15 cellular contexts compared by ENCODE assay signal in the genomic region with DNA sequence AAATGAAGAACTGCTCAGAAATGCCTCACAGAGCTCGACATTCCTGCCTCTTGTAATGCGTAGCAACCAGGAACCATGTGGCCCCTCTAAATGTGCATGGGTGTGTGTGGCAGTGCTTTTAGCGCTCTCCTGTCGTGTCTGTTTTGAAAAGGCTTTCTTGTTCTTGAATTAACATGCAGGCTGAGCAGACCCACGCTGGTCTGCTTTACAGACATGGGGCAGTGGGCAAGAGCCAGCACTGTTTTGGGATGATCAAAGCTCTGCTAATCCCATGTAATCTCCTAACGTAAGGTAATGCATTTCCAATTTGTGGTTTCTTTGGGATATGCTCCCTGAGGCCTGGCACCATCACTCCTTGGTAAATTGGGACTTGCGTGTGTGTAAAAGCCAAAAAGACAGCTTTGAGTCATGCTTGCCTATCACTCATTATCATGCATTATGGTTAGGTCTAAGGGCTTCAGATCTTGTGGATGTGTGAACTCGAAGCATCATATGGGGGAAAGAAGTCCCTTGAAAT. TPM values are rescaled to one million over a fixed set of nuclear protein-coding genes. Genes with fewer than 3 reads are reported as not detected.
DNase-seq lines count a peak whose midpoint lies in the region; ATAC-seq and TF ChIP-seq lines count a peak whose summit lies in the region.
"Had no signal": no experiment of that assay in that cellular context is flagged by ENCODE, and none has a peak within 500 bp of the region (broad histone marks: within the 10 kb centered on the region; RNA-seq: fewer than 3 reads in every experiment).

No MANE protein-coding gene starts in this region.

- peaks cover 12% of the 10 kb centered on the region for H3K9me3 Mint-ChIP-seq in activated CD4-positive, alpha-beta T cell treated with anti-CD3 and anti-CD28 coated beads for 36 hours (ENCODE audit: low read depth)
- H3K9me3 Mint-ChIP-seq in T-helper 1 cell treated with Interleukin-12 subunit alpha and Interleukin-12 subunit beta and Interleukin-4 antibody, amounts not matched to agents 30 μg/mL and 1 μg/mL, for 36 hours, result peaks cover 6% of the 10 kb centered on the region
- peaks cover 6% of the 10 kb centered on the region for H3K9me3 Mint-ChIP-seq in central memory CD8-positive, alpha-beta T cell

- H3K27ac ChIP-seq in smooth muscle cell (ENCODE audit: low read depth), result peak overlapping the region; percentile 70

- H3K27me3 ChIP-seq in smooth muscle cell (ENCODE audit: low read depth), result no peaks in the 10 kb centered on the region

- H3K4me3 Mint-ChIP-seq in activated CD4-positive, alpha-beta T cell treated with anti-CD3 and anti-CD28 coated beads for 36 hours, result peak overlapping the region; percentile 49
- H3K4me3 Mint-ChIP-seq in T-helper 1 cell treated with Interleukin-12 subunit alpha and Interleukin-12 subunit beta and Interleukin-4 antibody, amounts not matched to agents 30 μg/mL and 1 μg/mL, for 36 hours, result peak overlapping the region; percentile 56
- H3K4me3 Mint-ChIP-seq in central memory CD8-positive, alpha-beta T cell, result peak overlapping the region; percentile 63
- H3K4me3 Mint-ChIP-seq: type B pancreatic cell had no signal

- no peak overlapping the region for H3K4me3 ChIP-seq in smooth muscle cell

- POLR2A ChIA-PET in activated CD4-positive, alpha-beta T cell treated with anti-CD3 and anti-CD28 coated beads for 36 hours (lab: Charles Lee), result interaction anchor here (1.0 kb wide), 2 partner anchors 14 to 68 kb away, joined by 3 to 4 read pairs; no protein-coding TSS in a partner anchor

- H3K9me3 ChIP-seq in smooth muscle cell (replicated peaks; ENCODE audit: low read depth), result no peaks in the 10 kb centered on the region

- ATAC-seq in activated CD4-positive, alpha-beta T cell treated with anti-CD3 and anti-CD28 coated beads for 36 hours, result peak; percentile 40
- no peak for ATAC-seq in central memory CD8-positive, alpha-beta T cell (replicated peaks; ENCODE audit: extremely low read depth, poor library complexity, severe bottlenecking)
- no peak for ATAC-seq in GM18861 (IDR thresholded peaks at IDR 0.05; ENCODE audit: unreplicated experiment)

- peak overlapping the region; percentile 41 for H2AFZ ChIP-seq in smooth muscle cell (ENCODE audit: low read depth)

- peak overlapping the region; percentile 70 for H3K4me2 ChIP-seq in smooth muscle cell

- H3F3A ChIP-seq in smooth muscle cell (ENCODE audit: low read depth), result peaks cover 9% of the 10 kb centered on the region

- H3K4me1 Mint-ChIP-seq in activated CD4-positive, alpha-beta T cell treated with anti-CD3 and anti-CD28 coated beads for 36 hours, result peaks cover 86% of the 10 kb centered on the region
- peaks cover 72% of the 10 kb centered on the region for H3K4me1 Mint-ChIP-seq in T-helper 1 cell treated with Interleukin-12 subunit alpha and Interleukin-12 subunit beta and Interleukin-4 antibody, amounts not matched to agents 30 μg/mL and 1 μg/mL, for 36 hours (ENCODE audit: low read depth)
- peaks cover 66% of the 10 kb centered on the region for H3K4me1 Mint-ChIP-seq in central memory CD8-positive, alpha-beta T cell

- peak overlapping the region; percentile 94 for H3K27ac Mint-ChIP-seq in activated CD4-positive, alpha-beta T cell treated with anti-CD3 and anti-CD28 coated beads for 36 hours
- H3K27ac Mint-ChIP-seq in T-helper 1 cell treated with Interleukin-12 subunit alpha and Interleukin-12 subunit beta and Interleukin-4 antibody, amounts not matched to agents 30 μg/mL and 1 μg/mL, for 36 hours, result peak overlapping the region; percentile 84
- H3K27ac Mint-ChIP-seq in central memory CD8-positive, alpha-beta T cell (ENCODE audit: low read depth), result peak overlapping the region; percentile 50
- H3K27ac Mint-ChIP-seq: type B pancreatic cell had no signal

- H3K9ac ChIP-seq in smooth muscle cell (ENCODE audit: low read depth), result no peak overlapping the region

- H3K36me3 ChIP-seq in smooth muscle cell (ENCODE audit: low read depth), result no peaks in the 10 kb centered on the region

- H4K20me1 ChIP-seq in smooth muscle cell (ENCODE audit: low read depth), result no peaks in the 10 kb centered on the region

- H3K4me1 ChIP-seq in smooth muscle cell (ENCODE audit: low read depth), result peaks cover 25% of the 10 kb centered on the region

- DNase-seq in activated CD4-positive, alpha-beta T cell treated with anti-CD3 and anti-CD28 coated beads for 36 hours, result peak; percentile 50
- DNase-seq in activated CD4-positive, alpha-beta T cell treated with anti-CD3 and anti-CD28 coated beads, Interleukin-2, amount 50 U/mL, for 4 hours, result no peak
- no peak for DNase-seq in central memory CD8-positive, alpha-beta T cell (ENCODE audit: low spot score in 2 of 2)
- DNase-seq in smooth muscle cell (lab: John Stamatoyannopoulos, UW; ENCODE audit: unreplicated experiment) (no peak), putamen (ENCODE audit: low spot score) (no peak), GM10266 (ENCODE audit: extremely low spot score) (no peak)
- DNase-seq: activated CD4-positive, CD25-positive, alpha-beta regulatory T cell treated with anti-CD3 and anti-CD28 coated beads, Interleukin-2, amount 50 U/mL, for 72 hours; foreskin melanocyte; HCEC 1CT; NCI-H1092 treated with DMSO at 0.1 percent for 48 hours; NCI-H524 treated with DMSO at 0.1 percent for 48 hours had no signal

- no peaks in the 10 kb centered on the region for H3K27me3 Mint-ChIP-seq in activated CD4-positive, alpha-beta T cell treated with anti-CD3 and anti-CD28 coated beads for 36 hours
- peaks cover 4% of the 10 kb centered on the region for H3K27me3 Mint-ChIP-seq in T-helper 1 cell treated with Interleukin-12 subunit alpha and Interleukin-12 subunit beta and Interleukin-4 antibody, amounts not matched to agents 30 μg/mL and 1 μg/mL, for 36 hours (ENCODE audit: low read depth)
- no peaks in the 10 kb centered on the region for H3K27me3 Mint-ChIP-seq in central memory CD8-positive, alpha-beta T cell

- CTCF ChIA-PET in activated CD4-positive, alpha-beta T cell treated with anti-CD3 and anti-CD28 coated beads for 36 hours (lab: Charles Lee), result interaction anchor here (0.8 to 3.9 kb wide), 9 partner anchors 11 to 96 kb away, joined by 3 to 52 read pairs (median 3); a partner anchor contains a TSS

- H3K79me2 ChIP-seq in smooth muscle cell (ENCODE audit: low read depth), result no peaks in the 10 kb centered on the region

- intact Hi-C loops in activated CD4-positive, alpha-beta T cell treated with anti-CD3 and anti-CD28 coated beads for 36 hours (cut with DNase I, micrococcal nuclease), result loop anchor here (2.0 to 10.0 kb wide), 5 partner anchors 15 to 1098 kb away; a partner anchor contains a TSS

- TF ChIP-seq CTCF in smooth muscle cell (IDR thresholded peaks at IDR 0.05; ENCODE audit: borderline replicate concordance, insufficient read depth, poor library complexity, severe bottlenecking) (no peak), GM10266 (IDR thresholded peaks at IDR 0.05; ENCODE audit: control insufficient read depth, insufficient read depth, low read depth, missing control alignments) (no peak)

- peaks cover 13% of the 10 kb centered on the region for H3K36me3 Mint-ChIP-seq in activated CD4-positive, alpha-beta T cell treated with anti-CD3 and anti-CD28 coated beads for 36 hours (ENCODE audit: low read depth)
- H3K36me3 Mint-ChIP-seq in T-helper 1 cell treated with Interleukin-12 subunit alpha and Interleukin-12 subunit beta and Interleukin-4 antibody, amounts not matched to agents 30 μg/mL and 1 μg/mL, for 36 hours (ENCODE audit: low read depth), result peaks cover 56% of the 10 kb centered on the region
- peaks cover 48% of the 10 kb centered on the region for H3K36me3 Mint-ChIP-seq in central memory CD8-positive, alpha-beta T cell (ENCODE audit: insufficient read depth)

- 9% methylated on average over 8 of the region's 8 CpGs for WGBS in smooth muscle cell (ENCODE audit: low lambda C conversion rate)

RNA-seq across cellular contexts. Expression of a gene that starts 11.8 kb away (rescaled TPM):
- total RNA-seq in activated CD4-positive, alpha-beta T cell treated with anti-CD3 and anti-CD28 coated beads for 36 hours, result 10 to 100 TPM; 60.0 to 67.0 TPM
- 5.6 and 6.6 TPM in 2 replicates for total RNA-seq in smooth muscle cell
- polyA plus RNA-seq in smooth muscle cell, result 2.3 and 7.6 TPM in 2 replicates
- total RNA-seq: HT1080 had no signal
